Comparison of ENCODE assay signal across 20 cellular contexts in the genomic region with DNA sequence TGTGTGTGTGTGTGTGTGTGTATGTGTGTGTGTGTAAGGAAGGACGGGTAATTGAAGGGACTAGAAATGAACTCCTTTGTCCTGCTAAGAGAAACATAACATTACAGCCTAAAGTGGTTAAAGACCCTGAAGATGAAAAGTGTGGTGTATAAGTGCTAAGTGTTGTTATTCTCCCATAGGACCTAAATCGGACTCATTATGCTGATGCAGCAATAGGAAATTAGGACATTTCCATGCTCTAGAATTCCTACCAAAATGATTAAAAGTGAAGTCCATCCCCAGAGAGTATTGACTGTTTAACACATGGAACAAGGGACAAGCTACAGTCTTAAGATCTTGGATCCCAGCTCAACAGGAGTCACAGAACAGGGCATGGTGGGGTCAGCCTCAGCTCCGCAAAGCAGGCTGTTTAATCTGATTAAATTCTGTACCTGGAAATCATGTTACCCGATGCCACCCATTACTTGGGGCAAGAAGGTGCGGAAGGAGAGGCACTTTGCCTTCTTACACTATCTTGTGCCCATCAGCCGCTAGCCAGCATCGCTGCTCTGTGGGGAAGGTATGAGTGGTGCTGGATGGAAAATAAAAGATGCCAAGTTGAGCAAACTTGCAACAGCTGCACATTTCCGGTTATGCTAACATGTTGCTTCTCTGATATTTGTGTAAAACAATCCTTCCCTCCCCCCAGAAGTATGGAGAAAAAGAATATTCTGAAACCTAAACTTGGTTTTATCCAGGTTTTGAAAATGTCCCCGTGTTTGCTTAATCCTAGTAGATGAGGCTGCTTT.
"Had no signal": no experiment of that assay in that cellular context is flagged by ENCODE, and none has a peak within 500 bp of the region (broad histone marks: within the 10 kb centered on the region; RNA-seq: fewer than 3 reads in every experiment).

No MANE protein-coding gene starts in this region.

- H3K4me3 Mint-ChIP-seq: endodermal cell, immature natural killer cell, naive B cell, nephron progenitor cell had no signal

- H3K9me3 ChIP-seq: colonic mucosa, left ventricle myocardium inferior, lower lobe of right lung, neutrophil, psoas muscle, thyroid gland had no signal

- H3K4me3 ChIP-seq: colonic mucosa, left ventricle myocardium inferior, lower lobe of right lung, psoas muscle, skin epidermis, thyroid gland had no signal

- DNase-seq: colonic mucosa; effector CD4-positive, alpha-beta T cell; endodermal cell; erythroblast; foreskin keratinocyte; immature natural killer cell; left cardiac atrium; left ventricle myocardium inferior; lower lobe of right lung; mesenchymal stem cell; midbrain; naive B cell; nephron progenitor cell; psoas muscle; retina; stimulated activated naive CD4-positive, alpha-beta T cell treated with Interleukin-2 at 50 U/mL for 16 hours; thyroid gland had no signal

- H3K36me3 Mint-ChIP-seq: immature natural killer cell, naive B cell had no signal

- H3K27me3 ChIP-seq: colonic mucosa, neutrophil, thyroid gland had no signal

- H3K9me3 Mint-ChIP-seq: endodermal cell, naive B cell, nephron progenitor cell had no signal

- H3K4me1 Mint-ChIP-seq: immature natural killer cell had no signal

- ATAC-seq: foreskin keratinocyte, left cardiac atrium, lower lobe of right lung, sciatic nerve had no signal

- H3K36me3 ChIP-seq: colonic mucosa, left ventricle myocardium inferior, lower lobe of right lung, neutrophil, thyroid gland had no signal

- H3K27ac Mint-ChIP-seq: endodermal cell, immature natural killer cell, naive B cell, nephron progenitor cell had no signal

- H3K4me1 ChIP-seq: colonic mucosa, foreskin keratinocyte, psoas muscle, thyroid gland had no signal

- H3K27ac ChIP-seq: colonic mucosa, foreskin keratinocyte, left ventricle myocardium inferior, lower lobe of right lung, neutrophil, psoas muscle, skin epidermis, thyroid gland had no signal
